In genomic region chr7:98922392-98923107, GRCh38 we compare ENCODE assay signal across 10 cellular contexts. TPM values are rescaled to one million over a fixed set of nuclear protein-coding genes. Genes with fewer than 3 reads are reported as not detected.
A peak's percentile ranks its signal among the peaks of the same experiment; 100 is the strongest.
DNase-seq lines count a peak whose midpoint lies in the region; ATAC-seq and TF ChIP-seq lines count a peak whose summit lies in the region.
"Had no signal": no experiment of that assay in that cellular context is flagged by ENCODE, and none has a peak within 500 bp of the region (broad histone marks: within the 10 kb centered on the region; RNA-seq: fewer than 3 reads in every experiment).

No MANE protein-coding gene starts in this region.

- no peak overlapping the region for H3K27ac ChIP-seq in Peyer's patch
- H3K27ac ChIP-seq: esophagus muscularis mucosa, neutrophil had no signal

- peak; percentile 59 for DNase-seq in AG20443 (ENCODE audit: low spot score)
- peak; percentile 57 to 61 for DNase-seq in cerebellar nuclear complex (lab: John Stamatoyannopoulos, UW)
- peak; percentile 3 for DNase-seq in midbrain (lab: John Stamatoyannopoulos, UW)
- DNase-seq in CD1c-positive myeloid dendritic cell (ENCODE audit: extremely low spot score), result no peak
- DNase-seq in Peyer's patch, result no peak

- ATAC-seq in GM21723 (IDR thresholded peaks at IDR 0.05; ENCODE audit: unreplicated experiment) (no peak), HG03097 (IDR thresholded peaks at IDR 0.05; ENCODE audit: low FRiP score, unreplicated experiment) (no peak)

- peaks cover 0 to 95% (median 0%) of the 10 kb centered on the region in 3 donors for H3K36me3 ChIP-seq in Peyer's patch

- no peak for TF ChIP-seq POLR2A in Peyer's patch (IDR thresholded peaks at IDR 0.05)

- peak; percentile 65; the same call in 1 of the 2 replicates for TF ChIP-seq CTCF in LNCAP (IDR thresholded peaks at IDR 0.05)
- no peak for TF ChIP-seq CTCF in Peyer's patch (IDR thresholded peaks at IDR 0.05)

- H3K27me3 ChIP-seq in Peyer's patch, result no peaks in the 10 kb centered on the region
- H3K27me3 ChIP-seq: esophagus muscularis mucosa, neutrophil had no signal

- no peaks in the 10 kb centered on the region for H3K9me3 ChIP-seq in Peyer's patch
- H3K9me3 ChIP-seq: esophagus muscularis mucosa, neutrophil had no signal

- H3K4me3 ChIP-seq in Peyer's patch, result no peak overlapping the region
- H3K4me3 ChIP-seq: esophagus muscularis mucosa had no signal

- no peaks in the 10 kb centered on the region for H3K4me1 ChIP-seq in Peyer's patch

RNA-seq across cellular contexts. Expression of gene TRRAP, which starts 44.2 kb away (rescaled TPM):
- total RNA-seq in Peyer's patch, result 10 to 100 TPM; 39.2 to 62.3 (median 57.8) TPM

RNA-seq across cellular contexts. Expression of gene TMEM130, which starts 52.7 kb away (rescaled TPM):
- total RNA-seq in Peyer's patch, result 1 to 10 TPM in 1 of 4 donors, not detected in 3; 1.6 TPM

Comparison
In these comparisons a context has a peak if more than half of its experiments do, and no peak if none do; other contexts are left out.
1. DNase-seq: peak in AG20443 (single experiment), cerebellar nuclear complex (2 of 2) and midbrain (single experiment); none in CD1c-positive myeloid dendritic cell (single experiment) and Peyer's patch (0 of 3).